ENCODE assay signal across 19 cellular contexts in the genomic region with DNA sequence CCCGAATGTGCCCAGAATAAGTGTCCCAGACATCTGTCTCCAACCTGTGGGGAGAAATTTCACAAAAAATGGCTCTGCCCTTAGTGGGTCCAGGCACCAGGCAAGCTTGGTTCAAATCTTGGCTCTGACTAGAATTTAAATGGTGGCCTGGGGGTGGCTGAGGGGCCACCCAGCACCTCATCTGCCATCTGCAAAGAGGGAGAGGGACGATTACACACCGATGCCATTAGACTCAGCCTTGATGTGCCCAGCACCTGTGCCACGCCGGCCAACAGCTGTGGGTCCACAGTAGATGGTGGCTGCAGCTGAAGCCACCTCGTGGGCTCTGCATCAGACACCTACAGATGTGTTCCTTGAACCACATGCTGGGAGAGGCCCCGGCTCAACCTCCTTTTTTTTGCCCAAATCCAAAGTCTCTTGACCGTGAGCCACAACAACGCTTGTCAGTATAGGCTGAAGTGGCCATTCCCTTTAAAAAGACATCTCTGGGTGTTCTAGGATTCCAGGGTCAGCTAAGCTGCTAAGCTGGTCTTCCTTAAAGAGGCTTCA.
DNase-seq lines count a peak whose midpoint lies in the region; ATAC-seq, FAIRE-seq and TF ChIP-seq lines count a peak whose summit lies in the region.
"Had no signal": no experiment of that assay in that cellular context is flagged by ENCODE, and none has a peak within 500 bp of the region (broad histone marks: within the 10 kb centered on the region; RNA-seq: fewer than 3 reads in every experiment).

No MANE protein-coding gene starts in this region.

- H3K4me3 ChIP-seq in HUES64 (ENCODE audit: low read length) (no peak overlapping the region), sigmoid colon (no peak overlapping the region)

- H3K36me3 ChIP-seq in HUES64 (ENCODE audit: insufficient read depth, low read length) (no peaks in the 10 kb centered on the region), sigmoid colon (no peaks in the 10 kb centered on the region)

- H3K9me3 Mint-ChIP-seq in activated CD8-positive, alpha-beta memory T cell treated with anti-CD3 and anti-CD28 coated beads, Interleukin-2, amount 10 ng/mL, durations not matched to agents 7 days and 5 days (ENCODE audit: low read depth): no peaks in the 10 kb centered on the region
- no peaks in the 10 kb centered on the region for H3K9me3 Mint-ChIP-seq in naive thymus-derived CD8-positive, alpha-beta T cell

- H3K27ac ChIP-seq in HUES64 (ENCODE audit: low read depth, low read length): peak overlapping the region; percentile 51; the same call in 1 of the 2 replicates
- H3K27ac ChIP-seq in sigmoid colon: peak overlapping the region; percentile 51 to 65 (median 56)
- H3K27ac ChIP-seq: 22Rv1 had no signal

- TF ChIP-seq CTCF in sigmoid colon (IDR thresholded peaks at IDR 0.05): no peak

- 86% methylated on average over 9 of the region's 9 CpGs for WGBS in HUES64
- 87 to 92% methylated on average over 9 of the region's 9 CpGs for WGBS in sigmoid colon, 2 donors

- DNase-seq in activated CD8-positive, alpha-beta memory T cell treated with anti-CD3 and anti-CD28 coated beads, Interleukin-2, amount 50 U/mL, for 48 hours: peak; percentile 1
- DNase-seq in activated CD8-positive, alpha-beta memory T cell treated with anti-CD3 and anti-CD28 coated beads, Interleukin-2, amount 10 ng/mL, durations not matched to agents 7 days and 5 days: no peak
- DNase-seq in islet precursor cell: peak; percentile 30
- no peak for DNase-seq in sigmoid colon
- no peak for DNase-seq in NCI-H1436 treated with DMSO at 0.1 percent for 48 hours (lab: John Stamatoyannopoulos, UW)
- no peak for DNase-seq in GM12891 (ENCODE audit: insufficient read length, low spot score)
- no peak for DNase-seq in naive thymus-derived CD8-positive, alpha-beta T cell
- DNase-seq: Calu3; CD4-positive, alpha-beta memory T cell; KG1; NCI-H1048; NCI-H146; NCI-H2081 treated with DMSO at 0.1 percent for 48 hours; NCI-H2227 treated with DMSO at 0.1 percent for 48 hours; NCI-H524 had no signal

- H3K4me3 Mint-ChIP-seq in activated CD8-positive, alpha-beta memory T cell treated with anti-CD3 and anti-CD28 coated beads, Interleukin-2, amount 10 ng/mL, durations not matched to agents 7 days and 5 days: no peak overlapping the region
- H3K4me3 Mint-ChIP-seq in naive thymus-derived CD8-positive, alpha-beta T cell: peak overlapping the region in 1 of 10 donors; percentile 45
- H3K4me3 Mint-ChIP-seq: B cell; CD4-positive, alpha-beta memory T cell had no signal

- intact Hi-C loops in sigmoid colon (cut with DNase I): no loop called here

- TF ChIP-seq POLR2A in sigmoid colon (IDR thresholded peaks at IDR 0.05) (no peak), GM12891 (IDR thresholded peaks at IDR 0.05; ENCODE audit: low read depth, low read length) (no peak)

- H3K36me3 Mint-ChIP-seq in activated CD8-positive, alpha-beta memory T cell treated with anti-CD3 and anti-CD28 coated beads, Interleukin-2, amount 10 ng/mL, durations not matched to agents 7 days and 5 days: no peaks in the 10 kb centered on the region
- H3K36me3 Mint-ChIP-seq in naive thymus-derived CD8-positive, alpha-beta T cell: no peaks in the 10 kb centered on the region
- H3K36me3 Mint-ChIP-seq: CD4-positive, alpha-beta memory T cell had no signal

- H3K4me1 ChIP-seq in HUES64 (ENCODE audit: insufficient read depth, low read length): peaks cover 23% of the 10 kb centered on the region
- H3K4me1 ChIP-seq in sigmoid colon: peaks cover 0 to 17% (median 16%) of the 10 kb centered on the region in 4 donors

- no peaks in the 10 kb centered on the region for H3K4me1 Mint-ChIP-seq in activated CD8-positive, alpha-beta memory T cell treated with anti-CD3 and anti-CD28 coated beads, Interleukin-2, amount 10 ng/mL, durations not matched to agents 7 days and 5 days
- peaks cover 0 to 8% (median 0%) of the 10 kb centered on the region in 4 donors for H3K4me1 Mint-ChIP-seq in naive thymus-derived CD8-positive, alpha-beta T cell
- H3K4me1 Mint-ChIP-seq: B cell; CD4-positive, alpha-beta memory T cell had no signal

- CTCF ChIA-PET in activated CD8-positive, alpha-beta memory T cell treated with anti-CD3 and anti-CD28 coated beads, Interleukin-2, amount 10 ng/mL, durations not matched to agents 7 days and 5 days (lab: Charles Lee): no interaction called here

- H3K27me3 ChIP-seq in HUES64 (ENCODE audit: insufficient read depth, low read length) (no peaks in the 10 kb centered on the region), sigmoid colon (no peaks in the 10 kb centered on the region)

- H3K9me3 ChIP-seq in HUES64 (ENCODE audit: insufficient read depth, low read depth, low read length) (no peaks in the 10 kb centered on the region), sigmoid colon (no peaks in the 10 kb centered on the region)

- H3K27ac Mint-ChIP-seq in activated CD8-positive, alpha-beta memory T cell treated with anti-CD3 and anti-CD28 coated beads, Interleukin-2, amount 10 ng/mL, durations not matched to agents 7 days and 5 days: no peak overlapping the region
- no peak overlapping the region for H3K27ac Mint-ChIP-seq in naive thymus-derived CD8-positive, alpha-beta T cell
- H3K27ac Mint-ChIP-seq: B cell; CD4-positive, alpha-beta memory T cell had no signal

- no peak for FAIRE-seq in GM12891 (lab: Jason Lieb, UNC)

- no peak overlapping the region for H3K9ac ChIP-seq in HUES64 (ENCODE audit: low read depth, low read length)

- POLR2A ChIA-PET in naive thymus-derived CD8-positive, alpha-beta T cell (lab: Charles Lee): no interaction called here

- no peaks in the 10 kb centered on the region for H3K27me3 Mint-ChIP-seq in activated CD8-positive, alpha-beta memory T cell treated with anti-CD3 and anti-CD28 coated beads, Interleukin-2, amount 10 ng/mL, durations not matched to agents 7 days and 5 days
- H3K27me3 Mint-ChIP-seq in naive thymus-derived CD8-positive, alpha-beta T cell: peaks cover 0 to 11% (median 6%) of the 10 kb centered on the region in 5 donors
- H3K27me3 Mint-ChIP-seq: B cell had no signal

- ATAC-seq in activated CD8-positive, alpha-beta memory T cell treated with anti-CD3 and anti-CD28 coated beads, Interleukin-2, amount 10 ng/mL, durations not matched to agents 7 days and 5 days: no peak
- no peak for ATAC-seq in naive thymus-derived CD8-positive, alpha-beta T cell
- ATAC-seq: HCT116 had no signal

- no peak for TF ChIP-seq EP300 in sigmoid colon (IDR thresholded peaks at IDR 0.05)

TF ChIP-seq in GM12891, 5 proteins besides CTCF, POLR2A, EP300 and RAD21:
- TF ChIP-seq POLR2AphosphoS5 (IDR thresholded peaks at IDR 0.05; ENCODE audit: low read depth, low read length) (no peak), TAF1 (IDR thresholded peaks at IDR 0.05; ENCODE audit: low read depth, low read length) (no peak), SPI1 (IDR thresholded peaks at IDR 0.05; ENCODE audit: low read depth, low read length) (no peak), POU2F2 (IDR thresholded peaks at IDR 0.05; ENCODE audit: low read depth, low read length) (no peak), PAX5 (IDR thresholded peaks at IDR 0.05; ENCODE audit: insufficient read depth, low read length, severe bottlenecking) (no peak)

Comparison
In these comparisons a context has a peak if more than half of its experiments do, and no peak if none do; other contexts are left out.
1. DNase-seq: peak in activated CD8-positive, alpha-beta memory T cell treated with anti-CD3 and anti-CD28 coated beads, Interleukin-2, amount 50 U/mL, for 48 hours (single experiment) and islet precursor cell (single experiment); none in activated CD8-positive, alpha-beta memory T cell treated with anti-CD3 and anti-CD28 coated beads, Interleukin-2, amount 10 ng/mL, durations not matched to agents 7 days and 5 days (single experiment), sigmoid colon (single experiment), NCI-H1436 treated with DMSO at 0.1 percent for 48 hours (single experiment), GM12891 (single experiment) and naive thymus-derived CD8-positive, alpha-beta T cell (0 of 10).